18 cellular contexts compared by ENCODE assay signal in the genomic region with DNA sequence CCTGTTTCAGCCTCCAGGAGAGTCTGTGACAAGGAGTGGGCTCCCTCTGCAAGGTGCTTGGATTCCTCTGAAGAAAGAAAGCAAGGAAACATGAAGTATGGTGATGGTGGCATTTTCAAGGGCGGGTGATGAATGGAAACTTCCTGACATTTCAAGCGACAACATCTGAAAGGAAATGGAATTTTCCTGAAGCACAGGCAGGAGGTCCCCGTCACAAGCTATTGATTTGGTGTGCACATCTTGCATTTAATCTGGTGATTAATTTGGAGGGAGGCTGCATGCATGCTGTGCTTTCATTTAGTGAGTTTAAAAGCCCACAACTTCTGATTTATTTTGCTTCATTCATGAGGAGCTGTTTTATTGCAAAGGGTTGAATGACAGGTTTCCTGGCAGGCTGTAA.
"Had no signal": no experiment of that assay in that cellular context is flagged by ENCODE, and none has a peak within 500 bp of the region (broad histone marks: within the 10 kb centered on the region; RNA-seq: fewer than 3 reads in every experiment).

No MANE protein-coding gene starts in this region.

- H3K9me3 ChIP-seq: colonic mucosa, gastrocnemius medialis, heart left ventricle, left lung, upper lobe of left lung had no signal

- H3K4me3 Mint-ChIP-seq: activated CD4-positive, alpha-beta memory T cell treated with anti-CD3 and anti-CD28 coated beads for 36 hours; activated CD8-positive, alpha-beta memory T cell treated with anti-CD3 and anti-CD28 coated beads, Interleukin-2, amount 10 ng/mL, durations not matched to agents 7 days and 5 days; nephron progenitor cell; stimulated activated naive CD8-positive, alpha-beta T cell treated with anti-CD3 and anti-CD28 coated beads, Interleukin-15, Interleukin-2, amounts not matched to agents 100 ng/mL and 50 ng/mL, for 24 hours; T-cell had no signal

- ATAC-seq: activated CD8-positive, alpha-beta memory T cell treated with anti-CD3 and anti-CD28 coated beads, Interleukin-2, amount 10 ng/mL, durations not matched to agents 7 days and 5 days; gastrocnemius medialis; heart left ventricle; left lung; sciatic nerve; T-cell had no signal

- H3K27ac Mint-ChIP-seq: activated CD4-positive, alpha-beta memory T cell treated with anti-CD3 and anti-CD28 coated beads for 36 hours; activated CD8-positive, alpha-beta memory T cell treated with anti-CD3 and anti-CD28 coated beads, Interleukin-2, amount 10 ng/mL, durations not matched to agents 7 days and 5 days; stimulated activated naive CD8-positive, alpha-beta T cell treated with anti-CD3 and anti-CD28 coated beads, Interleukin-15, Interleukin-2, amounts not matched to agents 100 ng/mL and 50 ng/mL, for 24 hours; T-cell had no signal

- H3K9me3 Mint-ChIP-seq: activated CD4-positive, alpha-beta memory T cell treated with anti-CD3 and anti-CD28 coated beads for 36 hours; stimulated activated naive CD8-positive, alpha-beta T cell treated with anti-CD3 and anti-CD28 coated beads, Interleukin-15, Interleukin-2, amounts not matched to agents 100 ng/mL and 50 ng/mL, for 24 hours had no signal

- H3K27me3 Mint-ChIP-seq: stimulated activated naive CD8-positive, alpha-beta T cell treated with anti-CD3 and anti-CD28 coated beads, Interleukin-15, Interleukin-2, amounts not matched to agents 100 ng/mL and 50 ng/mL, for 24 hours had no signal

- DNase-seq: activated CD4-positive, alpha-beta memory T cell treated with anti-CD3 and anti-CD28 coated beads for 36 hours; activated CD4-positive, CD25-positive, alpha-beta regulatory T cell treated with anti-CD3 and anti-CD28 coated beads, Interleukin-2, amount 50 U/mL, for 72 hours; activated CD8-positive, alpha-beta memory T cell treated with anti-CD3 and anti-CD28 coated beads, Interleukin-2, amount 10 ng/mL, durations not matched to agents 7 days and 5 days; activated naive CD4-positive, alpha-beta T cell treated with anti-CD3 and anti-CD28 coated beads, Interleukin-2, amount 50 U/mL, for 16 hours; activated T-cell treated with anti-CD3 and anti-CD28 coated beads, Interleukin-2, amount 50 U/mL, for 1 hour; colonic mucosa; effector memory CD4-positive, alpha-beta T cell; gastrocnemius medialis; heart left ventricle; islet precursor cell; left lung; nephron progenitor cell; T-cell; T-helper 9 cell; upper lobe of left lung had no signal

- H3K36me3 ChIP-seq: colonic mucosa, gastrocnemius medialis, heart left ventricle, left lung, upper lobe of left lung had no signal

- H3K36me3 Mint-ChIP-seq: activated CD4-positive, alpha-beta memory T cell treated with anti-CD3 and anti-CD28 coated beads for 36 hours; activated CD8-positive, alpha-beta memory T cell treated with anti-CD3 and anti-CD28 coated beads, Interleukin-2, amount 10 ng/mL, durations not matched to agents 7 days and 5 days; T-cell had no signal

- H3K27me3 ChIP-seq: colonic mucosa, gastrocnemius medialis, heart left ventricle, left lung, upper lobe of left lung had no signal

- H3K27ac ChIP-seq: colonic mucosa, epithelial cell of prostate, gastrocnemius medialis, heart left ventricle, left lung, upper lobe of left lung had no signal

- H3K4me1 ChIP-seq: colonic mucosa, left lung had no signal

- H3K4me3 ChIP-seq: colonic mucosa, gastrocnemius medialis, heart left ventricle, left lung, upper lobe of left lung had no signal

- H3K4me1 Mint-ChIP-seq: activated CD8-positive, alpha-beta memory T cell treated with anti-CD3 and anti-CD28 coated beads, Interleukin-2, amount 10 ng/mL, durations not matched to agents 7 days and 5 days; T-cell had no signal
